27 cellular contexts compared by ENCODE assay signal in genomic region chr22:43853328-43853931, GRCh38. TPM values are rescaled to one million over a fixed set of nuclear protein-coding genes. Genes with fewer than 3 reads are reported as not detected.
DNase-seq lines count a peak whose midpoint lies in the region; FAIRE-seq and TF ChIP-seq lines count a peak whose summit lies in the region.
"Had no signal": no experiment of that assay in that cellular context is flagged by ENCODE, and none has a peak within 500 bp of the region (broad histone marks: within the 10 kb centered on the region; RNA-seq: fewer than 3 reads in every experiment).

No MANE protein-coding gene starts in this region.

- no peak for FAIRE-seq in small intestine (lab: Jason Lieb, UNC)
- FAIRE-seq: G401.6, GM18507, H54 had no signal

- H3K4me3 Mint-ChIP-seq in activated naive CD4-positive, alpha-beta T cell treated with anti-CD3 and anti-CD28 coated beads, Interleukin-2, amount 10 ng/mL, durations not matched to agents 7 days and 5 days, result no peak overlapping the region
- H3K4me3 Mint-ChIP-seq in activated naive CD4-positive, alpha-beta T cell treated with anti-CD3 and anti-CD28 coated beads for 36 hours, result no peak overlapping the region
- H3K4me3 Mint-ChIP-seq in endothelial cell (ENCODE audit: unreplicated experiment), result no peak overlapping the region
- H3K4me3 Mint-ChIP-seq: memory B cell, naive B cell had no signal

- peak overlapping the region; percentile 14 to 47 for H3K27ac ChIP-seq in small intestine (ENCODE audit: low read depth in 1 of 2, low read length in 1 of 2)
- H3K27ac ChIP-seq in stomach, result no peak overlapping the region
- H3K27ac ChIP-seq: brain microvascular endothelial cell, colonic mucosa had no signal

- peaks cover 19% of the 10 kb centered on the region for H3K27me3 Mint-ChIP-seq in activated naive CD4-positive, alpha-beta T cell treated with anti-CD3 and anti-CD28 coated beads, Interleukin-2, amount 10 ng/mL, durations not matched to agents 7 days and 5 days
- H3K27me3 Mint-ChIP-seq in activated naive CD4-positive, alpha-beta T cell treated with anti-CD3 and anti-CD28 coated beads for 36 hours (ENCODE audit: low read depth), result peaks cover 29% of the 10 kb centered on the region
- H3K27me3 Mint-ChIP-seq in endothelial cell (ENCODE audit: unreplicated experiment), result peaks cover 9% of the 10 kb centered on the region

- TF ChIP-seq EP300 in stomach (IDR thresholded peaks at IDR 0.05), result no peak

- H3K27me3 ChIP-seq in MG63, result no peaks in the 10 kb centered on the region
- H3K27me3 ChIP-seq in small intestine (ENCODE audit: control insufficient read depth in 2 of 2, insufficient read depth in 2 of 2, low read length in 2 of 2), result peaks cover 0 to 5% of the 10 kb centered on the region in 2 donors
- peaks cover 0 to 72% (median 7%) of the 10 kb centered on the region in 3 donors for H3K27me3 ChIP-seq in stomach
- H3K27me3 ChIP-seq: BE2C, brain microvascular endothelial cell, colonic mucosa had no signal

- WGBS in small intestine, 3 donors, result 24 to 57% (median 36%) methylated on average over 9 to 10 of the region's 10 CpGs
- 67 to 78% (median 72%) methylated on average over 4 to 10 of the region's 10 CpGs for WGBS in stomach, 5 donors

- H3K4me3 ChIP-seq in MG63 (no peak overlapping the region), small intestine (ENCODE audit: low read depth in 1 of 2, low read length in 2 of 2) (peak overlapping the region in 1 of 2 donors; percentile 4), stomach (no peak overlapping the region)
- H3K4me3 ChIP-seq: colonic mucosa had no signal

- TF ChIP-seq POLR2A in stomach (IDR thresholded peaks at IDR 0.05), result no peak

- H3K4me1 Mint-ChIP-seq in activated naive CD4-positive, alpha-beta T cell treated with anti-CD3 and anti-CD28 coated beads, Interleukin-2, amount 10 ng/mL, durations not matched to agents 7 days and 5 days, result no peaks in the 10 kb centered on the region
- H3K4me1 Mint-ChIP-seq in activated naive CD4-positive, alpha-beta T cell treated with anti-CD3 and anti-CD28 coated beads for 36 hours (ENCODE audit: low read depth), result no peaks in the 10 kb centered on the region
- H3K4me1 Mint-ChIP-seq in endothelial cell (ENCODE audit: unreplicated experiment), result peaks cover 59% of the 10 kb centered on the region
- H3K4me1 Mint-ChIP-seq: memory B cell, naive B cell had no signal

- CTCF ChIA-PET in activated naive CD4-positive, alpha-beta T cell treated with anti-CD3 and anti-CD28 coated beads, Interleukin-2, amount 10 ng/mL, durations not matched to agents 7 days and 5 days (lab: Charles Lee), result no interaction called here
- CTCF ChIA-PET in activated naive CD4-positive, alpha-beta T cell treated with anti-CD3 and anti-CD28 coated beads for 36 hours (lab: Charles Lee), result interaction anchor here (1.4 kb wide), 1 partner anchor 32 kb away, joined by 4 read pairs; no protein-coding TSS in a partner anchor

- DNase-seq in activated naive CD4-positive, alpha-beta T cell treated with anti-CD3 and anti-CD28 coated beads, Interleukin-2, amount 10 ng/mL, durations not matched to agents 7 days and 5 days, result peak; percentile 1
- DNase-seq in activated naive CD4-positive, alpha-beta T cell treated with anti-CD3 and anti-CD28 coated beads for 36 hours, result no peak
- DNase-seq in MG63 (peak; percentile 39), endothelial cell (ENCODE audit: low spot score) (no peak), small intestine (peak; percentile 62), stomach (no peak)
- no peak for DNase-seq in activated CD8-positive, alpha-beta memory T cell treated with anti-CD3 and anti-CD28 coated beads, Interleukin-2, amount 50 U/mL, for 4 hours
- DNase-seq in activated CD4-positive, alpha-beta T cell treated with anti-CD3 and anti-CD28 coated beads for 1 hour, result no peak
- DNase-seq: activated CD4-positive, alpha-beta T cell treated with anti-CD3 and anti-CD28 coated beads, Interleukin-2, amount 50 U/mL, for 4 hours; activated CD8-positive, alpha-beta memory T cell treated with anti-CD3 and anti-CD28 coated beads, Interleukin-2, amount 50 U/mL, for 48 hours; activated gamma-delta T cell; BE2C; brain microvascular endothelial cell; colonic mucosa; naive B cell; NCI-H510A; stimulated activated CD4-positive, alpha-beta T cell treated with anti-CD3 and anti-CD28 coated beads, Interleukin-15, amount 100 ng/mL, for 24 hours had no signal

- H3K36me3 Mint-ChIP-seq in activated naive CD4-positive, alpha-beta T cell treated with anti-CD3 and anti-CD28 coated beads, Interleukin-2, amount 10 ng/mL, durations not matched to agents 7 days and 5 days, result no peaks in the 10 kb centered on the region
- no peaks in the 10 kb centered on the region for H3K36me3 Mint-ChIP-seq in activated naive CD4-positive, alpha-beta T cell treated with anti-CD3 and anti-CD28 coated beads for 36 hours (ENCODE audit: low read depth)
- H3K36me3 Mint-ChIP-seq in endothelial cell (ENCODE audit: low read depth, unreplicated experiment), result peaks cover 5% of the 10 kb centered on the region

- no peaks in the 10 kb centered on the region for H3K9me3 Mint-ChIP-seq in activated naive CD4-positive, alpha-beta T cell treated with anti-CD3 and anti-CD28 coated beads, Interleukin-2, amount 10 ng/mL, durations not matched to agents 7 days and 5 days
- peaks cover 6% of the 10 kb centered on the region for H3K9me3 Mint-ChIP-seq in activated naive CD4-positive, alpha-beta T cell treated with anti-CD3 and anti-CD28 coated beads for 36 hours
- no peaks in the 10 kb centered on the region for H3K9me3 Mint-ChIP-seq in endothelial cell (ENCODE audit: unreplicated experiment)

- no peaks in the 10 kb centered on the region for H3K36me3 ChIP-seq in MG63
- H3K36me3 ChIP-seq in small intestine (ENCODE audit: control insufficient read depth in 2 of 2, insufficient read depth in 2 of 2, low read length in 2 of 2), result no peaks in the 10 kb centered on the region
- no peaks in the 10 kb centered on the region for H3K36me3 ChIP-seq in stomach
- H3K36me3 ChIP-seq: BE2C, brain microvascular endothelial cell, colonic mucosa had no signal

- H3K27ac Mint-ChIP-seq in activated naive CD4-positive, alpha-beta T cell treated with anti-CD3 and anti-CD28 coated beads, Interleukin-2, amount 10 ng/mL, durations not matched to agents 7 days and 5 days, result no peak overlapping the region
- no peak overlapping the region for H3K27ac Mint-ChIP-seq in activated naive CD4-positive, alpha-beta T cell treated with anti-CD3 and anti-CD28 coated beads for 36 hours
- peak overlapping the region; percentile 86 for H3K27ac Mint-ChIP-seq in endothelial cell (ENCODE audit: unreplicated experiment)
- H3K27ac Mint-ChIP-seq: memory B cell had no signal

- no peak for TF ChIP-seq CTCF in endothelial cell (IDR thresholded peaks at IDR 0.05; ENCODE audit: unreplicated experiment)
- no peak for TF ChIP-seq CTCF in stomach (IDR thresholded peaks at IDR 0.05)

- H3K4me1 ChIP-seq in small intestine (ENCODE audit: control insufficient read depth in 2 of 2, insufficient read depth in 1 of 2, low read depth in 1 of 2, low read length in 1 of 2) (peaks cover 0 to 9% of the 10 kb centered on the region in 2 donors), stomach (no peaks in the 10 kb centered on the region)
- H3K4me1 ChIP-seq: colonic mucosa had no signal

- no peaks in the 10 kb centered on the region for H3K9me3 ChIP-seq in MG63
- H3K9me3 ChIP-seq in small intestine (ENCODE audit: control insufficient read depth, low read depth), result no peaks in the 10 kb centered on the region
- H3K9me3 ChIP-seq in stomach, result peaks cover 0 to 14% (median 9%) of the 10 kb centered on the region in 4 donors
- H3K9me3 ChIP-seq: BE2C, colonic mucosa had no signal

- intact Hi-C loops in activated naive CD4-positive, alpha-beta T cell treated with anti-CD3 and anti-CD28 coated beads for 36 hours (cut with micrococcal nuclease), result no loop called here
- intact Hi-C loops in stomach (cut with DNase I; ENCODE audit: low total_unique reads), result no loop called here

RNA-seq across cellular contexts. Expression of gene SULT4A1, which starts 8.9 kb away (rescaled TPM):
- not detected for total RNA-seq in activated naive CD4-positive, alpha-beta T cell treated with anti-CD3 and anti-CD28 coated beads for 36 hours
- total RNA-seq in MG63 (2014; rRNA removed; shearing (Covaris generic); ENCODE audit: low replicate concordance), result not detected in 2 replicates
- total RNA-seq in endothelial cell (ENCODE audit: unreplicated experiment), result 16.5 TPM
- polyA plus RNA-seq in small intestine, result 10 to 100 TPM; 14.2 to 60.4 (median 21.6) TPM
- 1 to 10 TPM in 2 of 5 donors, not detected in 3; 1.0 to 2.2 TPM for total RNA-seq in stomach
- polyA plus RNA-seq in stomach, result under 1 TPM in 2 of 3 donors, not detected in 1; 0.12 to 0.53 TPM
- total RNA-seq: osteocyte had no signal

RNA-seq across cellular contexts. Expression of gene PNPLA5, which starts 38.4 kb away (rescaled TPM):
- not detected for total RNA-seq in activated naive CD4-positive, alpha-beta T cell treated with anti-CD3 and anti-CD28 coated beads for 36 hours
- not detected in 2 replicates for total RNA-seq in MG63 (2014; rRNA removed; shearing (Covaris generic); ENCODE audit: low replicate concordance)
- not detected for total RNA-seq in endothelial cell (ENCODE audit: unreplicated experiment)
- polyA plus RNA-seq in small intestine, result not detected
- not detected for total RNA-seq in stomach
- polyA plus RNA-seq in stomach, result not detected
- total RNA-seq: A673, colonic mucosa, HT1080, kidney epithelial cell, osteocyte, ureter had no signal
- polyA plus RNA-seq: adipose tissue had no signal

RNA-seq across cellular contexts. Expression of gene EFCAB6, which starts 41.3 kb away (rescaled TPM):
- total RNA-seq in activated naive CD4-positive, alpha-beta T cell treated with anti-CD3 and anti-CD28 coated beads for 36 hours, result under 1 TPM; 0.15 to 0.21 TPM
- 0.37 and 2.9 TPM in 2 replicates for total RNA-seq in MG63 (2014; rRNA removed; shearing (Covaris generic); ENCODE audit: low replicate concordance)
- total RNA-seq in endothelial cell (ENCODE audit: unreplicated experiment), result 0.69 TPM
- under 1 TPM in 1 of 3 donors, not detected in 2; 0.34 TPM for polyA plus RNA-seq in small intestine
- total RNA-seq in stomach, result 10 to 100 TPM in 1 of 5 donors, 1 to 10 TPM in 3, under 1 TPM in 1; 0.29 to 10.5 (median 6.2) TPM
- 1 to 10 TPM in 2 of 3 donors, under 1 TPM in 1; 0.68 to 2.3 (median 1.7) TPM for polyA plus RNA-seq in stomach
- total RNA-seq: HT1080 had no signal

Comparison
In these comparisons a context has a peak if more than half of its experiments do, and no peak if none do; other contexts are left out.
1. DNase-seq: peak in activated naive CD4-positive, alpha-beta T cell treated with anti-CD3 and anti-CD28 coated beads, Interleukin-2, amount 10 ng/mL, durations not matched to agents 7 days and 5 days (single experiment), MG63 (single experiment) and small intestine (single experiment); none in activated naive CD4-positive, alpha-beta T cell treated with anti-CD3 and anti-CD28 coated beads for 36 hours (single experiment), endothelial cell (single experiment), activated CD8-positive, alpha-beta memory T cell treated with anti-CD3 and anti-CD28 coated beads, Interleukin-2, amount 50 U/mL, for 4 hours (single experiment), stomach (single experiment) and activated CD4-positive, alpha-beta T cell treated with anti-CD3 and anti-CD28 coated beads for 1 hour (single experiment).
2. H3K27ac ChIP-seq: peak in small intestine (2 of 2); none in stomach (0 of 5).